Comparison of ENCODE assay signal across 1 cellular context in the genomic region with DNA sequence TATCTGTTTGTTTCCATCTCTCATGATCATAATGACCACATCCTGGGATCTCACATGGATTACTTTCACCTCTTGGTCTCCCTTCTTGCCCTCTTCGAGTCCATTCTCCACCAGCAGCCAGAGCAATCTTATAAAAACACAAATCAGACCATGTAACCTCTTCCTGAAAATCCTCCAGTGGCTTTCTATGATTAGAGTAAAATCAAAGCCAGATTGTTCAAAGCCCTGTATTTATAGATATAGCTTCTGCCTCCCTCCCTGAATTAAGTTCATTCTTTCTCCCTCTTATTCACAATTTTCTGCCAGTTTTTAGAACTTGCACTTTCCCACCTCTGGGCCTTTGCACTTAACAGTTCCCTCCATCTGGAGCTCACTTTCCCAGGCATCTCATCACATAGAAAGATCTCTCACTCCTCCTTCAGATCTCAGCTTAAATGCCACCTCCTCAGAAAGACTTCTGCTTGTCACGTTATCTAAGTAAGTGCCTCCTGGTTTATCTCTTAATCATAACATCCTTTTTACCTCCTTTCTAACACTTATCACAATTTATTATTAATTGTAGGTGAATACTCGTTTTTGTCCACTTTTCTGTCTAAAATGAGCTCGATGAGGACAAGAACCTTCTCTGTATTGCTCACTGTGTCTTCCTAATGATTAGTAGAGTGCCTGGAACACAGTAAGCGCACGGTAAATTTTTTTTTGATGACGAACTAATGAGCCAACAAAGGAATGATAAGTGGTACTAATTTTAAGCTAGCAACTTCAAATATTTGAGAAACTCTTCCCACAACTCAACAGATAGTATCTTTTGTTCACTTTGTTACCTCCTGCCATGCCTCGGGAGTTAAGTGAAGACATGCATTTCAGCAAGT.
TF ChIP-seq lines count a peak whose summit lies in the region.

No MANE protein-coding gene starts in this region.

TF ChIP-seq in IMR-90, 13 proteins besides CTCF, POLR2A, EP300 and RAD21:
- TF ChIP-seq CEBPB (IDR thresholded peaks at IDR 0.05; ENCODE audit: low read depth, low read length) = no peak
- no peak for TF ChIP-seq FOS (IDR thresholded peaks at IDR 0.05; ENCODE audit: low read depth, low read length)
- TF ChIP-seq USF2 (IDR thresholded peaks at IDR 0.05; ENCODE audit: low read depth, low read length) = no peak
- TF ChIP-seq RFX5 (IDR thresholded peaks at IDR 0.05; ENCODE audit: low read depth, low read length) = no peak
- no peak for TF ChIP-seq MAZ (IDR thresholded peaks at IDR 0.05; ENCODE audit: borderline replicate concordance, low read depth, low read length)
- no peak for TF ChIP-seq CHD1 (IDR thresholded peaks at IDR 0.05; ENCODE audit: low read depth, low read length)
- no peak for TF ChIP-seq NFE2L2 (IDR thresholded peaks at IDR 0.05; ENCODE audit: low read depth, low read length)
- TF ChIP-seq MXI1 (IDR thresholded peaks at IDR 0.05; ENCODE audit: borderline replicate concordance, low read depth, low read length) = no peak
- no peak for TF ChIP-seq RCOR1 (IDR thresholded peaks at IDR 0.05; ENCODE audit: insufficient replicate concordance, low read length)
- TF ChIP-seq BHLHE40 (IDR thresholded peaks at IDR 0.05; ENCODE audit: low read depth, low read length) = no peak
- TF ChIP-seq SMC3 (IDR thresholded peaks at IDR 0.05; ENCODE audit: low read depth, low read length) = no peak
- TF ChIP-seq, protein P1, sequence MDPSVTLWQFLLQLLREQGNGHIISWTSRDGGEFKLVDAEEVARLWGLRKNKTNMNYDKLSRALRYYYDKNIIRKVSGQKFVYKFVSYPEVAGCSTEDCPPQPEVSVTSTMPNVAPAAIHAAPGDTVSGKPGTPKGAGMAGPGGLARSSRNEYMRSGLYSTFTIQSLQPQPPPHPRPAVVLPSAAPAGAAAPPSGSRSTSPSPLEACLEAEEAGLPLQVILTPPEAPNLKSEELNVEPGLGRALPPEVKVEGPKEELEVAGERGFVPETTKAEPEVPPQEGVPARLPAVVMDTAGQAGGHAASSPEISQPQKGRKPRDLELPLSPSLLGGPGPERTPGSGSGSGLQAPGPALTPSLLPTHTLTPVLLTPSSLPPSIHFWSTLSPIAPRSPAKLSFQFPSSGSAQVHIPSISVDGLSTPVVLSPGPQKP (IDR thresholded peaks at IDR 0.05; ENCODE audit: borderline replicate concordance, low read depth, low read length) = no peak
- no peak for TF ChIP-seq MAFK (IDR thresholded peaks at IDR 0.05; ENCODE audit: low read depth, low read length)
